In genomic region chr15:35210370-35210769, GRCh38 we compare ENCODE assay signal across 34 cellular contexts.
"Had no signal": no experiment of that assay in that cellular context is flagged by ENCODE, and none has a peak within 500 bp of the region (broad histone marks: within the 10 kb centered on the region; RNA-seq: fewer than 3 reads in every experiment).

No MANE protein-coding gene starts in this region.

- H3K27me3 ChIP-seq: adrenal gland, body of pancreas, brain microvascular endothelial cell, breast epithelium had no signal

- H3K4me1 ChIP-seq: adrenal gland, body of pancreas, breast epithelium had no signal

- H3K9me3 ChIP-seq: adrenal gland, body of pancreas, breast epithelium had no signal

- ATAC-seq: activated CD8-positive, alpha-beta T cell treated with anti-CD3 and anti-CD28 coated beads for 36 hours; activated naive CD4-positive, alpha-beta T cell treated with anti-CD3 and anti-CD28 coated beads, Interleukin-2, amount 50 U/mL, for 72 hours; activated T-cell treated with anti-CD3 and anti-CD28 coated beads, Interleukin-2, amount 50 U/mL, for 4 hours; activated T-cell treated with anti-CD3 and anti-CD28 coated beads, Interleukin-2, amount 50 U/mL, for 72 hours; activated T-helper 17 cell treated with anti-CD3 and anti-CD28 coated beads, Interleukin-2, amount 50 U/mL, for 72 hours; body of pancreas had no signal

- H3K4me3 ChIP-seq: adrenal gland, body of pancreas, breast epithelium had no signal

- FAIRE-seq: astrocyte, TTC549 had no signal

- H3K27ac ChIP-seq: adrenal gland, body of pancreas, brain microvascular endothelial cell, breast epithelium, VCaP had no signal

- H3K36me3 ChIP-seq: adrenal gland, brain microvascular endothelial cell, breast epithelium had no signal

- DNase-seq: activated B cell treated with CpG ODN at 0.5 μM for 24 hours; activated CD4-positive, alpha-beta memory T cell treated with anti-CD3 and anti-CD28 coated beads for 36 hours; activated CD4-positive, alpha-beta T cell treated with anti-CD3 and anti-CD28 coated beads for 4 hours; activated CD4-positive, alpha-beta T cell treated with anti-CD3 and anti-CD28 coated beads, Interleukin-2, amount 10 ng/mL, durations not matched to agents 24 days and 14 days; activated CD4-positive, alpha-beta T cell treated with anti-CD3 and anti-CD28 coated beads, Interleukin-2, amount 50 U/mL, for 1 hour; activated CD4-positive, alpha-beta T cell treated with anti-CD3 and anti-CD28 coated beads, Interleukin-2, amount 50 U/mL, for 4 hours; activated CD4-positive, CD25-positive, alpha-beta regulatory T cell treated with anti-CD3 and anti-CD28 coated beads, Interleukin-2, amount 50 U/mL, for 72 hours; activated CD8-positive, alpha-beta memory T cell treated with anti-CD3 and anti-CD28 coated beads, Interleukin-2, amount 50 U/mL, for 4 hours; activated CD8-positive, alpha-beta T cell treated with anti-CD3 and anti-CD28 coated beads for 36 hours; activated effector memory CD4-positive, alpha-beta T cell treated with anti-CD3 and anti-CD28 coated beads, Interleukin-2, amount 50 U/mL, for 16 hours; activated gamma-delta T cell treated with Interleukin-2 at 50 U/mL for 16 hours; activated naive CD4-positive, alpha-beta T cell; activated naive CD4-positive, alpha-beta T cell treated with anti-CD3 and anti-CD28 coated beads for 36 hours; activated naive CD4-positive, alpha-beta T cell treated with anti-CD3 and anti-CD28 coated beads, Interleukin-2, amount 50 U/mL, for 16 hours; activated naive CD8-positive, alpha-beta T cell treated with anti-CD3 and anti-CD28 coated beads for 36 hours; activated T-cell treated with anti-CD3 and anti-CD28 coated beads for 4 hours; activated T-cell treated with anti-CD3 and anti-CD28 coated beads, Interleukin-2, amount 50 U/mL, for 1 hour; activated T-cell treated with anti-CD3 and anti-CD28 coated beads, Interleukin-2, amount 50 U/mL, for 4 hours; activated T-cell treated with anti-CD3 and anti-CD28 coated beads, Interleukin-2, amount 50 U/mL, for 72 hours; adrenal gland; amniotic stem cell; aorta; body of pancreas; brain microvascular endothelial cell; central memory CD4-positive, alpha-beta T cell; T-helper 1 cell; T-helper 2 cell; T-helper 9 cell had no signal
